Comparison of ENCODE assay signal across 36 cellular contexts in the genomic region with DNA sequence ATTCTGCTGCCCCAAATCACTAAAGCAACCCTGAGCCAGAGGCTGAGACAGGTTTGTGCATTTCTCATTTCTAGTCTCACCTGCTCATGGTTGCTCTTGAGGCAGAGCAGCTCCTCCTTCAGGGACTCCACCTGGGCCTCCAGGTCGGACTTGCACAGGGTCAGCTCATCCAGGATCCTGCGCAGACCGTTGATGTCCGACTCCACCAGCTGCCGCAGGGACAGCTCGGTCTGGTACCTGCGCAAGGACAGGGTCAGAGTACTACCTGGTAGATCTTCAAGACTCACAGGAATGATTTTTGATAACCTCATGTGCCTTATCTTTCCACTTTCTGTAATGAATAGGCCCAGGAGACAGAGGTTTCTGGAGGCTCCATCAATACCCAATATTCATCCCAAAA. TPM values are rescaled to one million over a fixed set of nuclear protein-coding genes. Genes with fewer than 3 reads are reported as not detected.
"Had no signal": no experiment of that assay in that cellular context is flagged by ENCODE, and none has a peak within 500 bp of the region (broad histone marks: within the 10 kb centered on the region; RNA-seq: fewer than 3 reads in every experiment).

No MANE protein-coding gene starts in this region.

- H3K9me3 ChIP-seq: SJCRH30 had no signal

- ATAC-seq: activated CD8-positive, alpha-beta memory T cell treated with anti-CD3 and anti-CD28 coated beads, Interleukin-2, amount 10 ng/mL, durations not matched to agents 7 days and 5 days had no signal

- H3K9me3 Mint-ChIP-seq: activated CD4-positive, alpha-beta memory T cell treated with anti-CD3 and anti-CD28 coated beads, Interleukin-2, amount 10 ng/mL, durations not matched to agents 7 days and 5 days; activated naive CD8-positive, alpha-beta T cell treated with anti-CD3 and anti-CD28 coated beads for 36 hours had no signal

- H3K27ac Mint-ChIP-seq: activated CD4-positive, alpha-beta memory T cell treated with anti-CD3 and anti-CD28 coated beads, Interleukin-2, amount 10 ng/mL, durations not matched to agents 7 days and 5 days; activated CD8-positive, alpha-beta memory T cell treated with anti-CD3 and anti-CD28 coated beads, Interleukin-2, amount 10 ng/mL, durations not matched to agents 7 days and 5 days; activated naive CD8-positive, alpha-beta T cell treated with anti-CD3 and anti-CD28 coated beads for 36 hours had no signal

- H3K27ac ChIP-seq: brain microvascular endothelial cell, KMS-11, SJCRH30, SK-N-MC, WERI-Rb-1 had no signal

- H3K27me3 Mint-ChIP-seq: activated naive CD8-positive, alpha-beta T cell treated with anti-CD3 and anti-CD28 coated beads for 36 hours had no signal

- H3K4me1 Mint-ChIP-seq: activated CD8-positive, alpha-beta memory T cell treated with anti-CD3 and anti-CD28 coated beads, Interleukin-2, amount 10 ng/mL, durations not matched to agents 7 days and 5 days; activated naive CD8-positive, alpha-beta T cell treated with anti-CD3 and anti-CD28 coated beads for 36 hours had no signal

- H3K36me3 ChIP-seq: brain microvascular endothelial cell, SJCRH30, WERI-Rb-1 had no signal

- H3K36me3 Mint-ChIP-seq: activated CD8-positive, alpha-beta memory T cell treated with anti-CD3 and anti-CD28 coated beads, Interleukin-2, amount 10 ng/mL, durations not matched to agents 7 days and 5 days; activated naive CD8-positive, alpha-beta T cell treated with anti-CD3 and anti-CD28 coated beads for 36 hours had no signal

- H3K4me3 ChIP-seq: SJCRH30, SK-N-MC had no signal

- H3K4me1 ChIP-seq: SJCRH30 had no signal

- H3K4me3 Mint-ChIP-seq: activated CD4-positive, alpha-beta memory T cell treated with anti-CD3 and anti-CD28 coated beads, Interleukin-2, amount 10 ng/mL, durations not matched to agents 7 days and 5 days; activated CD8-positive, alpha-beta memory T cell treated with anti-CD3 and anti-CD28 coated beads, Interleukin-2, amount 10 ng/mL, durations not matched to agents 7 days and 5 days; activated naive CD8-positive, alpha-beta T cell treated with anti-CD3 and anti-CD28 coated beads for 36 hours had no signal

- DNase-seq: activated CD4-positive, alpha-beta memory T cell treated with anti-CD3 and anti-CD28 coated beads, Interleukin-2, amount 10 ng/mL, durations not matched to agents 7 days and 5 days; activated CD4-positive, alpha-beta T cell treated with anti-CD3 and anti-CD28 coated beads for 1 hour; activated CD4-positive, alpha-beta T cell treated with anti-CD3 and anti-CD28 coated beads for 48 hours; activated CD4-positive, CD25-positive, alpha-beta regulatory T cell; activated CD8-positive, alpha-beta memory T cell treated with anti-CD3 and anti-CD28 coated beads for 24 hours; activated CD8-positive, alpha-beta memory T cell treated with anti-CD3 and anti-CD28 coated beads, Interleukin-2, amount 10 ng/mL, durations not matched to agents 7 days and 5 days; activated CD8-positive, alpha-beta memory T cell treated with anti-CD3 and anti-CD28 coated beads, Interleukin-2, amount 50 U/mL, for 48 hours; activated effector memory CD4-positive, alpha-beta T cell treated with Interleukin-2 at 50 U/mL for 16 hours; activated naive CD4-positive, alpha-beta T cell treated with anti-CD3 and anti-CD28 coated beads, Interleukin-2, amount 50 U/mL, for 16 hours; activated naive CD8-positive, alpha-beta T cell treated with anti-CD3 and anti-CD28 coated beads for 36 hours; activated T-cell treated with anti-CD3 and anti-CD28 coated beads, Interleukin-2, amount 50 U/mL, for 48 hours; amniotic stem cell; aorta; brain microvascular endothelial cell; central memory CD4-positive, alpha-beta T cell; MM.1S; NCI-H1092; NCI-H1436 treated with DMSO at 0.1 percent for 48 hours; NCI-H1694 treated with DMSO at 0.1 percent for 48 hours; NCI-H2029 treated with DMSO at 0.1 percent for 48 hours; NCI-H2107; NCI-H2171; NCI-H510A; NCI-H526; NCI-H748 treated with DMSO at 0.1 percent for 48 hours; SHP77; SJCRH30; T1000; WERI-Rb-1 had no signal

- H3K27me3 ChIP-seq: brain microvascular endothelial cell, SJCRH30 had no signal

RNA-seq across cellular contexts. Expression of a gene that starts 1.1 kb away (rescaled TPM):
- total RNA-seq: activated CD4-positive, alpha-beta memory T cell treated with anti-CD3 and anti-CD28 coated beads, Interleukin-2, amount 10 ng/mL, durations not matched to agents 7 days and 5 days; activated CD8-positive, alpha-beta memory T cell treated with anti-CD3 and anti-CD28 coated beads, Interleukin-2, amount 10 ng/mL, durations not matched to agents 7 days and 5 days; activated naive CD8-positive, alpha-beta T cell treated with anti-CD3 and anti-CD28 coated beads for 36 hours; aorta; LHCN-M2; OCI-LY7; RPMI7951; SJCRH30; T-helper 1 cell treated with Interleukin-12 subunit alpha and Interleukin-12 subunit beta and Interleukin-4 antibody, amounts not matched to agents 30 ng/mL and 1 ng/mL, for 36 hours; T-helper 2 cell treated with Interferon-gamma antibody and Interleukin-4, amounts not matched to agents 100 ng/mL and 5 ng/mL, for 36 hours had no signal

RNA-seq across cellular contexts. Expression of a gene that starts 14.2 kb away (rescaled TPM):
- total RNA-seq: activated CD4-positive, alpha-beta memory T cell treated with anti-CD3 and anti-CD28 coated beads, Interleukin-2, amount 10 ng/mL, durations not matched to agents 7 days and 5 days; activated CD8-positive, alpha-beta memory T cell treated with anti-CD3 and anti-CD28 coated beads, Interleukin-2, amount 10 ng/mL, durations not matched to agents 7 days and 5 days; activated naive CD8-positive, alpha-beta T cell treated with anti-CD3 and anti-CD28 coated beads for 36 hours; aorta; OCI-LY7; RPMI7951; T-helper 1 cell treated with Interleukin-12 subunit alpha and Interleukin-12 subunit beta and Interleukin-4 antibody, amounts not matched to agents 30 ng/mL and 1 ng/mL, for 36 hours; T-helper 2 cell treated with Interferon-gamma antibody and Interleukin-4, amounts not matched to agents 100 ng/mL and 5 ng/mL, for 36 hours had no signal

RNA-seq across cellular contexts. Expression of a gene that starts 26.7 kb away (rescaled TPM):
- total RNA-seq: activated CD4-positive, alpha-beta memory T cell treated with anti-CD3 and anti-CD28 coated beads, Interleukin-2, amount 10 ng/mL, durations not matched to agents 7 days and 5 days; activated CD8-positive, alpha-beta memory T cell treated with anti-CD3 and anti-CD28 coated beads, Interleukin-2, amount 10 ng/mL, durations not matched to agents 7 days and 5 days; activated naive CD8-positive, alpha-beta T cell treated with anti-CD3 and anti-CD28 coated beads for 36 hours; aorta; LHCN-M2; OCI-LY7; SJCRH30; T-helper 1 cell treated with Interleukin-12 subunit alpha and Interleukin-12 subunit beta and Interleukin-4 antibody, amounts not matched to agents 30 ng/mL and 1 ng/mL, for 36 hours; T-helper 2 cell treated with Interferon-gamma antibody and Interleukin-4, amounts not matched to agents 100 ng/mL and 5 ng/mL, for 36 hours had no signal

RNA-seq across cellular contexts. Expression of a gene that starts 28.0 kb away (rescaled TPM):
- total RNA-seq: activated CD4-positive, alpha-beta memory T cell treated with anti-CD3 and anti-CD28 coated beads, Interleukin-2, amount 10 ng/mL, durations not matched to agents 7 days and 5 days; activated CD8-positive, alpha-beta memory T cell treated with anti-CD3 and anti-CD28 coated beads, Interleukin-2, amount 10 ng/mL, durations not matched to agents 7 days and 5 days; activated naive CD8-positive, alpha-beta T cell treated with anti-CD3 and anti-CD28 coated beads for 36 hours; aorta; LHCN-M2; OCI-LY7; RPMI7951; SJCRH30; T-helper 1 cell treated with Interleukin-12 subunit alpha and Interleukin-12 subunit beta and Interleukin-4 antibody, amounts not matched to agents 30 ng/mL and 1 ng/mL, for 36 hours; T-helper 2 cell treated with Interferon-gamma antibody and Interleukin-4, amounts not matched to agents 100 ng/mL and 5 ng/mL, for 36 hours had no signal

RNA-seq across cellular contexts. Expression of a gene that starts 44.4 kb away (rescaled TPM):
- total RNA-seq: activated CD4-positive, alpha-beta memory T cell treated with anti-CD3 and anti-CD28 coated beads, Interleukin-2, amount 10 ng/mL, durations not matched to agents 7 days and 5 days; activated CD8-positive, alpha-beta memory T cell treated with anti-CD3 and anti-CD28 coated beads, Interleukin-2, amount 10 ng/mL, durations not matched to agents 7 days and 5 days; activated naive CD8-positive, alpha-beta T cell treated with anti-CD3 and anti-CD28 coated beads for 36 hours; aorta; LHCN-M2; OCI-LY7; RPMI7951; SJCRH30; T-helper 1 cell treated with Interleukin-12 subunit alpha and Interleukin-12 subunit beta and Interleukin-4 antibody, amounts not matched to agents 30 ng/mL and 1 ng/mL, for 36 hours; T-helper 2 cell treated with Interferon-gamma antibody and Interleukin-4, amounts not matched to agents 100 ng/mL and 5 ng/mL, for 36 hours had no signal
